8 cellular contexts compared by ENCODE assay signal in the genomic region with DNA sequence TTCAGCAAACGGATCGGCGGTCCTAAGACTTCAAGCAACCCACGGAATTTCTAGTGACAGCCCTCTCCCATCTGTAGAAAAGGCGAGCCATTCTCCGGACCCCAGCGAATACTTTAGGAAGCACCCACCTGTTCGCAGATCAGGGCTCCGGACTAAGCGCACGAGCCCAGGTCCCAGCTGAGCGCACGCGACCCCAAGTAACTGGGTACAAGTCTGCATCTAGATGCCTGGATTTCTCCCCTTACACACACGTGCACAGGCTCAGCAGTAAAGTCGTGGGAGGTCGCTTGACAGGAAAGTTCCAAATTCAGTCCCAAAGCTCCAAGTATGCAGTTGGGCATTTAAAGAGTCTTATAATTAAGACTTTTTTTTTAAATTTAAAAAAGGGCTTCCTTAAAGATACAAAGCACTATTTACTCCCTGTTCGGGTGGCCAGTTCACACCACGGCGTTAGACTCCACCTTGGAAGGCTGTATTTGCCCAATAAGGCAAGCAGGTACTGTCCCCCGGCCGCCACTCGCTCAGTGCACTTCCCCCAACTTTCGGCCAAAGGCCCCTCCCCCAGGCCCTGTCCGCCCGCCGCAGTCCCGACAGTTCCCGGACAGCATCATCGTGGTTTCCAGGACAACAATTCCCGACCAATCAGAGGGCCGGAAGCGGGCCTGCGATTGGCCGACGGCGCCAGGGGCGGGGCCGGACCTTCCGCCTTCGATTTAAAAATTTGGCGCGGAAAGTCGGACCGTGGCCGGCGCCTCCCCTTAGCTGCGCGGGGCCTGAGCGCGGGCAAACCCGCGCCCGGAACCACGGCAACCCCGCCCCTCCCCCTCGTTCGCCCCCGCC. TPM values are rescaled to one million over a fixed set of nuclear protein-coding genes. Genes with fewer than 3 reads are reported as not detected.
A peak's percentile ranks its signal among the peaks of the same experiment; 100 is the strongest.
DNase-seq lines count a peak whose midpoint lies in the region; ATAC-seq, FAIRE-seq and TF ChIP-seq lines count a peak whose summit lies in the region.

E2F8 (minus strand) TSS at position 526 of the 840 bp plus-strand sequence. CDS start 824 bp downstream, outside the sequence.

- H3K9me3 ChIP-seq in heart right ventricle = no peaks in the 10 kb centered on the region

- peak; percentile 89 for ATAC-seq in HG02852 (IDR thresholded peaks at IDR 0.05; ENCODE audit: unreplicated experiment)
- ATAC-seq in activated naive CD8-positive, alpha-beta T cell treated with anti-CD3 and anti-CD28 coated beads, Interleukin-2, amount 50 U/mL, for 24 hours = peak; percentile 88
- peak; percentile 93 to 98 (median 96) for ATAC-seq in heart right ventricle

- peak; percentile 30; the same call in 1 of the 2 replicates for TF ChIP-seq POLR2A in GM12892 (IDR thresholded peaks at IDR 0.05; ENCODE audit: low read depth, low read length)

- H3K4me3 Mint-ChIP-seq in activated naive CD8-positive, alpha-beta T cell treated with anti-CD3 and anti-CD28 coated beads, Interleukin-2, amount 50 U/mL, for 24 hours = peak within 1 kb of the TSS; percentile 88

- peak within 1 kb of the TSS in 7 of 10 donors; percentile 29 to 68 (median 56) for H3K27ac ChIP-seq in heart right ventricle

- H3K36me3 Mint-ChIP-seq in activated naive CD8-positive, alpha-beta T cell treated with anti-CD3 and anti-CD28 coated beads, Interleukin-2, amount 50 U/mL, for 24 hours (ENCODE audit: low read depth) = peaks cover 28% of the 10 kb centered on the region

- intact Hi-C loops in heart right ventricle (cut with DNase I) (loop anchor here in 3 of 10 donors (5.0 to 10.0 kb wide), 2 partner anchors 43 to 166 kb away; no protein-coding TSS in a partner anchor), posterior vena cava (cut with DNase I) (loop anchor here in 1 of 2 donors (10.0 kb wide), 1 partner anchor 1134 kb away; no protein-coding TSS in a partner anchor)

- DNase-seq in GM12892 (ENCODE audit: insufficient read length) = peak; percentile 92
- DNase-seq in NCI-H1436 treated with DMSO at 0.1 percent for 48 hours (lab: John Stamatoyannopoulos, UW) = peak; percentile 60
- peak; percentile 58 for DNase-seq in T follicular helper cell (ENCODE audit: low read depth)
- peak; percentile 91 for DNase-seq in activated naive CD8-positive, alpha-beta T cell treated with anti-CD3 and anti-CD28 coated beads, Interleukin-2, amount 50 U/mL, for 24 hours
- DNase-seq in heart right ventricle = peak; percentile 92 to 96
- DNase-seq in posterior vena cava (ENCODE audit: low spot score) = peak; percentile 97
- peak; percentile 93 for DNase-seq in ureter (ENCODE audit: low spot score)

- peak within 1 kb of the TSS; percentile 49 for H3K27ac Mint-ChIP-seq in activated naive CD8-positive, alpha-beta T cell treated with anti-CD3 and anti-CD28 coated beads, Interleukin-2, amount 50 U/mL, for 24 hours

- H3K27me3 Mint-ChIP-seq in activated naive CD8-positive, alpha-beta T cell treated with anti-CD3 and anti-CD28 coated beads, Interleukin-2, amount 50 U/mL, for 24 hours = peaks cover 44% of the 10 kb centered on the region

- peak within 1 kb of the TSS; percentile 46 to 74 (median 68) for H3K4me3 ChIP-seq in heart right ventricle

- H3K36me3 ChIP-seq in heart right ventricle = peaks cover 0 to 18% (median 0%) of the 10 kb centered on the region in 9 donors

- H3K9me3 Mint-ChIP-seq in activated naive CD8-positive, alpha-beta T cell treated with anti-CD3 and anti-CD28 coated beads, Interleukin-2, amount 50 U/mL, for 24 hours = no peaks in the 10 kb centered on the region

- 1% methylated on average over 56 to 59 of the region's 59 CpGs for WGBS in heart right ventricle, 2 donors

- peaks cover 11 to 52% (median 32%) of the 10 kb centered on the region in 7 donors for H3K27me3 ChIP-seq in heart right ventricle

- peaks cover 17% of the 10 kb centered on the region for H3K4me1 Mint-ChIP-seq in activated naive CD8-positive, alpha-beta T cell treated with anti-CD3 and anti-CD28 coated beads, Interleukin-2, amount 50 U/mL, for 24 hours

- peak; percentile 98 for FAIRE-seq in GM12892 (lab: Jason Lieb, UNC)

- H3K4me1 ChIP-seq in heart right ventricle = peaks cover 5 to 49% (median 17%) of the 10 kb centered on the region in 9 donors

- no peak for TF ChIP-seq CTCF in heart right ventricle (IDR thresholded peaks at IDR 0.05)

RNA-seq across cellular contexts. Expression of gene E2F8, which starts in this region (rescaled TPM):
- 10.2 TPM for polyA plus RNA-seq in GM12892 (2012; ENCODE audit: missing spikeins)
- 1 to 10 TPM in 9 of 10 donors, under 1 TPM in 1; 0.86 to 5.0 (median 3.7) TPM for total RNA-seq in heart right ventricle
- polyA plus RNA-seq in heart right ventricle = under 1 TPM; 0.73 to 0.87 TPM
- under 1 TPM in 1 of 2 donors, not detected in 1; 0.19 TPM for total RNA-seq in posterior vena cava
- 3.0 TPM for total RNA-seq in ureter

Comparison
In these comparisons a context has a peak if more than half of its experiments do, and no peak if none do; other contexts are left out.
1. Peak in every context shown above with its lines: DNase-seq, ATAC-seq, H3K4me3 ChIP-seq and H3K27ac ChIP-seq.
2. Peak in DNase-seq in posterior vena cava; RNA of the gene not detected or under 1 TPM.